Comparison of ENCODE assay signal across 1 cellular context in the genomic region with DNA sequence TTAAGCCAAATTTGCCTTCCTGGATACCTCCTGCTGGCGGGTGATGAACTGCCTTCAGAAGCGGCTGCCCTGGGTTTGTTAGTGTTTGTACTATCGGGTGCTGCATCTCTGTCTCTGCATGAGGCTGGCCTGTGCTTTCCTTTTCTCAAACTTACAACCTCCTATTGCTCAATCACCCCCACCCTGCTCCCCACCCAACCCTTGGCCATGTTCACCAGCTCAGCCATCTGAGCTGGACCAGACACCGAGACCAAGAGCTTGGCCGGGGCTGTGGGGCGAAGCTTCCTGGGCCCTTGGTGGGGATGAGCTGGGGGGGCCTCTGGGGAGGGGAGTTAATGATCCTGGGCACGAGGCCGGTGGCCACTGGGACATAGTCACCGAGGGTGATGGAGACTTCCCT.
TF ChIP-seq lines count a peak whose summit lies in the region.

No MANE protein-coding gene starts in this region.

TF ChIP-seq in HepG2, 621 proteins besides CTCF, POLR2A, EP300 and RAD21:
- TF ChIP-seq, protein P1, sequence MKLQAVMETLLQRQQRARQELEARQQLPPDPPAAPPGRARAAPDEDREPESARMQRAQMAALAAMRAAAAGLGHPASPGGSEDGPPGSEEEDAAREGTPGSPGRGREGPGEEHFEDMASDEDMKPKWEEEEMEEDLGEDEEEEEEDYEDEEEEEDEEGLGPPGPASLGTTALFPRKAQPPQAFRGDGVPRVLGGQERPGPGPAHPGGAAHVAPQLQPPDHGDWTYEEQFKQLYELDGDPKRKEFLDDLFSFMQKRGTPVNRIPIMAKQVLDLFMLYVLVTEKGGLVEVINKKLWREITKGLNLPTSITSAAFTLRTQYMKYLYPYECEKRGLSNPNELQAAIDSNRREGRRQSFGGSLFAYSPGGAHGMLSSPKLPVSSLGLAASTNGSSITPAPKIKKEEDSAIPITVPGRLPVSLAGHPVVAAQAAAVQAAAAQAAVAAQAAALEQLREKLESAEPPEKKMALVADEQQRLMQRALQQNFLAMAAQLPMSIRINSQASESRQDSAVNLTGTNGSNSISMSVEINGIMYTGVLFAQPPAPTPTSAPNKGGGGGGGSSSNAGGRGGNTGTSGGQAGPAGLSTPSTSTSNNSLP (IDR thresholded peaks at IDR 0.05; ENCODE audit: low read depth, low read length) = no peak
- TF ChIP-seq ZNF691 (CRISPR knock-in tag; IDR thresholded peaks at IDR 0.05; ENCODE audit: borderline replicate concordance, low read depth) = no peak
- no peak for TF ChIP-seq HMG20B (CRISPR knock-in tag; conservative IDR thresholded peaks at IDR 0.05)
- TF ChIP-seq, protein P2, sequence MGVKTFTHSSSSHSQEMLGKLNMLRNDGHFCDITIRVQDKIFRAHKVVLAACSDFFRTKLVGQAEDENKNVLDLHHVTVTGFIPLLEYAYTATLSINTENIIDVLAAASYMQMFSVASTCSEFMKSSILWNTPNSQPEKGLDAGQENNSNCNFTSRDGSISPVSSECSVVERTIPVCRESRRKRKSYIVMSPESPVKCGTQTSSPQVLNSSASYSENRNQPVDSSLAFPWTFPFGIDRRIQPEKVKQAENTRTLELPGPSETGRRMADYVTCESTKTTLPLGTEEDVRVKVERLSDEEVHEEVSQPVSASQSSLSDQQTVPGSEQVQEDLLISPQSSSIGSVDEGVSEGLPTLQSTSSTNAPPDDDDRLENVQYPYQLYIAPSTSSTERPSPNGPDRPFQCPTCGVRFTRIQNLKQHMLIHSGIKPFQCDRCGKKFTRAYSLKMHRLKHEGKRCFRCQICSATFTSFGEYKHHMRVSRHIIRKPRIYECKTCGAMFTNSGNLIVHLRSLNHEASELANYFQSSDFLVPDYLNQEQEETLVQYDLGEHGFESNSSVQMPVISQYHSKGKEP (CRISPR knock-in tag; IDR thresholded peaks at IDR 0.05) = no peak
- TF ChIP-seq CEBPB (IDR thresholded peaks at IDR 0.05; ENCODE audit: borderline replicate concordance, low read depth, low read length) = peak; percentile 5; the same call in 1 of the 2 replicates
- no peak for TF ChIP-seq SALL1 (CRISPR knock-in tag; IDR thresholded peaks at IDR 0.05)
- TF ChIP-seq IRX3 (CRISPR knock-in tag; IDR thresholded peaks at IDR 0.05; ENCODE audit: borderline replicate concordance, low read depth) = no peak
- TF ChIP-seq MBD4 (IDR thresholded peaks at IDR 0.05; ENCODE audit: borderline replicate concordance, low read length) = no peak
- TF ChIP-seq ASH2L (IDR thresholded peaks at IDR 0.05; ENCODE audit: insufficient read length, low read depth, low read length) = no peak
